ENCODE assay signal across 32 cellular contexts in genomic region chr16:17757808-17758207, GRCh38.
"Had no signal": no experiment of that assay in that cellular context is flagged by ENCODE, and none has a peak within 500 bp of the region (broad histone marks: within the 10 kb centered on the region; RNA-seq: fewer than 3 reads in every experiment).

No MANE protein-coding gene starts in this region.

- H3K36me3 ChIP-seq: adrenal gland, heart left ventricle, ovary, transverse colon, WERI-Rb-1 had no signal

- H3K4me1 Mint-ChIP-seq: activated CD4-positive, alpha-beta T cell treated with anti-CD3 and anti-CD28 coated beads, Interleukin-2, amount 10 ng/mL, durations not matched to agents 24 days and 14 days; activated naive CD8-positive, alpha-beta T cell treated with anti-CD3 and anti-CD28 coated beads for 36 hours; naive thymus-derived CD4-positive, alpha-beta T cell; T-helper 17 cell had no signal

- H3K27me3 ChIP-seq: adrenal gland, body of pancreas, ovary, testis, transverse colon had no signal

- DNase-seq: activated CD4-positive, alpha-beta memory T cell treated with anti-CD3 and anti-CD28 coated beads for 36 hours; activated CD4-positive, alpha-beta T cell treated with anti-CD3 and anti-CD28 coated beads, Interleukin-2, amount 10 ng/mL, durations not matched to agents 24 days and 14 days; activated CD4-positive, CD25-positive, alpha-beta regulatory T cell treated with anti-CD3 and anti-CD28 coated beads, Interleukin-2, amount 50 U/mL, for 72 hours; activated CD8-positive, alpha-beta memory T cell treated with anti-CD3 and anti-CD28 coated beads, Interleukin-2, amount 50 U/mL, for 4 hours; activated effector memory CD4-positive, alpha-beta T cell treated with anti-CD3 and anti-CD28 coated beads, Interleukin-2, amount 50 U/mL, for 16 hours; activated naive CD4-positive, alpha-beta T cell treated with anti-CD3 and anti-CD28 coated beads for 36 hours; activated naive CD8-positive, alpha-beta T cell treated with anti-CD3 and anti-CD28 coated beads for 36 hours; activated T-cell treated with anti-CD3 and anti-CD28 coated beads, Interleukin-2, amount 50 U/mL, for 1 hour; adrenal gland; aorta; body of pancreas; effector CD8-positive, alpha-beta T cell; erythroblast; heart left ventricle; hypothalamus; midbrain; naive thymus-derived CD4-positive, alpha-beta T cell; ovary; stimulated activated CD4-positive, alpha-beta T cell treated with anti-CD3 and anti-CD28 coated beads, Interleukin-12 subunit alpha, Interleukin-12 subunit beta, amount 100 ng/mL, for 4 hours; stimulated activated CD4-positive, alpha-beta T cell treated with anti-CD3 and anti-CD28 coated beads, Interleukin-4, amount 100 ng/mL, for 1 hour; stimulated activated naive CD8-positive, alpha-beta T cell treated with anti-CD3 and anti-CD28 coated beads, Interleukin-15, Interleukin-2, amounts not matched to agents 100 U/mL and 50 U/mL, for 24 hours; T-helper 17 cell; T1000; testis; transverse colon; WERI-Rb-1 had no signal

- FAIRE-seq: colon had no signal

- H3K36me3 Mint-ChIP-seq: activated CD4-positive, alpha-beta memory T cell treated with anti-CD3 and anti-CD28 coated beads for 36 hours; activated naive CD8-positive, alpha-beta T cell treated with anti-CD3 and anti-CD28 coated beads for 36 hours; naive thymus-derived CD4-positive, alpha-beta T cell had no signal

- H3K4me3 ChIP-seq: adrenal gland, body of pancreas, heart left ventricle, ovary, skin epidermis, testis, transverse colon had no signal

- H3K4me3 Mint-ChIP-seq: activated CD4-positive, alpha-beta memory T cell treated with anti-CD3 and anti-CD28 coated beads for 36 hours; activated CD4-positive, alpha-beta T cell treated with anti-CD3 and anti-CD28 coated beads, Interleukin-2, amount 10 ng/mL, durations not matched to agents 24 days and 14 days; activated naive CD4-positive, alpha-beta T cell treated with anti-CD3 and anti-CD28 coated beads for 36 hours; activated naive CD8-positive, alpha-beta T cell treated with anti-CD3 and anti-CD28 coated beads for 36 hours; activated T-helper 1 cell treated with anti-CD3 and anti-CD28 coated beads, Interleukin-12 subunit alpha, Interleukin-12 subunit beta, Interleukin-2, Interleukin-4 antibody, amounts not matched to agents 30 ng/mL and 10 ng/mL and 1 ng/mL, durations not matched to agents 14 hours and 24 hours and 36 hours; naive thymus-derived CD4-positive, alpha-beta T cell; neural crest cell; T-helper 17 cell had no signal

- H3K9me3 ChIP-seq: adrenal gland, body of pancreas, ovary, testis, transverse colon had no signal

- H3K4me1 ChIP-seq: adrenal gland, body of pancreas, heart left ventricle, testis, transverse colon had no signal

- H3K27me3 Mint-ChIP-seq: activated CD4-positive, alpha-beta T cell treated with anti-CD3 and anti-CD28 coated beads, Interleukin-2, amount 10 ng/mL, durations not matched to agents 24 days and 14 days had no signal

- ATAC-seq: body of pancreas; heart left ventricle; naive thymus-derived CD4-positive, alpha-beta T cell; sciatic nerve; stimulated activated naive CD8-positive, alpha-beta T cell treated with anti-CD3 and anti-CD28 coated beads, Interleukin-15, Interleukin-2, amounts not matched to agents 100 U/mL and 50 U/mL, for 24 hours; T-helper 17 cell had no signal

- H3K27ac Mint-ChIP-seq: activated CD4-positive, alpha-beta memory T cell treated with anti-CD3 and anti-CD28 coated beads for 36 hours; activated CD4-positive, alpha-beta T cell treated with anti-CD3 and anti-CD28 coated beads, Interleukin-2, amount 10 ng/mL, durations not matched to agents 24 days and 14 days; activated naive CD4-positive, alpha-beta T cell treated with anti-CD3 and anti-CD28 coated beads for 36 hours; activated naive CD8-positive, alpha-beta T cell treated with anti-CD3 and anti-CD28 coated beads for 36 hours; activated T-helper 1 cell treated with anti-CD3 and anti-CD28 coated beads, Interleukin-12 subunit alpha, Interleukin-12 subunit beta, Interleukin-2, Interleukin-4 antibody, amounts not matched to agents 30 ng/mL and 10 ng/mL and 1 ng/mL, durations not matched to agents 14 hours and 24 hours and 36 hours; naive thymus-derived CD4-positive, alpha-beta T cell; progenitor cell of endocrine pancreas; T-helper 17 cell had no signal

- H3K27ac ChIP-seq: adrenal gland, body of pancreas, heart left ventricle, ovary, skin epidermis, testis, transverse colon, WERI-Rb-1 had no signal

- H3K9me3 Mint-ChIP-seq: activated naive CD4-positive, alpha-beta T cell treated with anti-CD3 and anti-CD28 coated beads for 36 hours; activated naive CD8-positive, alpha-beta T cell treated with anti-CD3 and anti-CD28 coated beads for 36 hours; neural crest cell had no signal
